In the genomic region with DNA sequence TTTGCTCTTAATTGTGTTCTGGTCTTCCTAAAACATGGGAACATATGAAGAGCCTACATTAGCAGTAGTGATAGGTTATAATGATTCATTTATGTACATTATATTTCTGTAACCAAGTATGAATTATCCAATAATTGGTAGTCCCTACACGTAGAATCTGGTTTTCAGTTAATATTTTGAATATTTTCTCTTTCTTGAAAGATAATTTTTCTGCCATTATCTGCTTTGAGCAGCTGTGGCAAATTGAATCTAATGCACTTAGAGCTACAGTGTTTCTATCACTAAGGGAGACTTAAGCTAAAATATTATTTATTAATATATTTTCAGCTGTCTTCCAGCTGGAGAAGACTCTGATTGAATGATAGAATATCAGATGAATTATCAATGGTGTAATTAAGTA, we compare ENCODE assay signal across 32 cellular contexts. TPM values are rescaled to one million over a fixed set of nuclear protein-coding genes. Genes with fewer than 3 reads are reported as not detected.
DNase-seq lines count a peak whose midpoint lies in the region; ATAC-seq, FAIRE-seq and TF ChIP-seq lines count a peak whose summit lies in the region.
"Had no signal": no experiment of that assay in that cellular context is flagged by ENCODE, and none has a peak within 500 bp of the region (broad histone marks: within the 10 kb centered on the region; RNA-seq: fewer than 3 reads in every experiment).

No MANE protein-coding gene starts in this region.

- H3K9me3 ChIP-seq in SK-N-SH (no peaks in the 10 kb centered on the region), PC-3 (ENCODE audit: low read length) (no peaks in the 10 kb centered on the region)
- H3K9me3 ChIP-seq: A549; BE2C; BLaER1; BLaER1 treated with 17β-estradiol and CSF1 and Interleukin-3, amounts not matched to agents 10 nM and 100 nM; Caco-2 had no signal

- H3F3A ChIP-seq in SK-N-SH (replicated peaks; ENCODE audit: insufficient read depth) (no peaks in the 10 kb centered on the region), PC-3 (ENCODE audit: low read length, unreplicated experiment) (no peaks in the 10 kb centered on the region)

- H3K27me3 ChIP-seq in SK-N-SH (ENCODE audit: insufficient read depth), result no peaks in the 10 kb centered on the region
- H3K27me3 ChIP-seq in PC-3 (ENCODE audit: low read length), result no peaks in the 10 kb centered on the region
- H3K27me3 ChIP-seq: BE2C; BLaER1; BLaER1 treated with 17β-estradiol and CSF1 and Interleukin-3, amounts not matched to agents 10 nM and 100 nM had no signal

- peaks cover 40 to 56% of the 10 kb centered on the region in 2 experiments for H3K36me3 ChIP-seq in SK-N-SH (replicated peaks in 1 of 2; ENCODE audit: control insufficient read depth in 1 of 2, insufficient read depth in 2 of 2, low read length in 1 of 2)
- no peaks in the 10 kb centered on the region for H3K36me3 ChIP-seq in PC-3 (ENCODE audit: low read depth, low read length)

- no peak for TF ChIP-seq RAD21 in SK-N-SH (IDR thresholded peaks at IDR 0.05; ENCODE audit: low read length)

- WGBS in SK-N-SH (ENCODE audit: low lambda C conversion rate), result 80% methylated on average over 1 of the region's 1 CpG

- CTCF ChIA-PET in SK-N-SH (lab: Yijun Ruan, JAX) (interaction anchor here (0.9 to 1.7 kb wide), 3 partner anchors 16 to 82 kb away, joined by 3 to 4 read pairs (median 4); no protein-coding TSS in a partner anchor), PC-3 (lab: Charles Lee) (no interaction called here)

- TF ChIP-seq CTCF in SK-N-SH (IDR thresholded peaks at IDR 0.05), result no peak
- no peak for TF ChIP-seq CTCF in PC-3 (conservative IDR thresholded peaks at IDR 0.05; ENCODE audit: low read depth, low read length)

- H3K4me3 ChIP-seq in SK-N-SH (ENCODE audit: low read depth in 2 of 2, low read length in 1 of 2), result no peak overlapping the region
- H3K4me3 ChIP-seq in PC-3 (ENCODE audit: low read length), result no peak overlapping the region
- H3K4me3 ChIP-seq: A549; BLaER1; BLaER1 treated with 17β-estradiol and CSF1 and Interleukin-3, amounts not matched to agents 10 nM and 100 nM had no signal

- H4K20me1 ChIP-seq in SK-N-SH (ENCODE audit: insufficient read depth) (no peaks in the 10 kb centered on the region), PC-3 (ENCODE audit: low read length) (no peaks in the 10 kb centered on the region)
- H4K20me1 ChIP-seq: BLaER1; BLaER1 treated with 17β-estradiol and CSF1 and Interleukin-3, amounts not matched to agents 10 nM and 100 nM had no signal

- H3K79me2 ChIP-seq in SK-N-SH (ENCODE audit: insufficient read depth) (no peaks in the 10 kb centered on the region), PC-3 (ENCODE audit: low read length) (no peaks in the 10 kb centered on the region)

- intact Hi-C loops in PC-3 (cut with micrococcal nuclease), result no loop called here

- no peak overlapping the region for H3K9ac ChIP-seq in SK-N-SH
- no peak overlapping the region for H3K9ac ChIP-seq in PC-3 (ENCODE audit: low read length)
- H3K9ac ChIP-seq: BLaER1; BLaER1 treated with 17β-estradiol and CSF1 and Interleukin-3, amounts not matched to agents 10 nM and 100 nM had no signal

- no peak overlapping the region for H2AFZ ChIP-seq in SK-N-SH (ENCODE audit: low read depth)
- no peak overlapping the region for H2AFZ ChIP-seq in PC-3 (ENCODE audit: low read length)

- H3K27ac ChIP-seq in SK-N-SH (ENCODE audit: low read depth in 2 of 2, low read length in 1 of 2) (peak overlapping the region in 1 of 2 experiments; percentile 65; a peak in 2 of 4 replicates), PC-3 (ENCODE audit: low read length) (no peak overlapping the region)
- H3K27ac ChIP-seq: 22Rv1; A549; BLaER1; BLaER1 treated with 17β-estradiol and CSF1 and Interleukin-3, amounts not matched to agents 10 nM and 100 nM; C4-2B had no signal

- peak in 1 of 2 experiments; percentile 56; a peak in 1 of 4 replicates for TF ChIP-seq EP300 in SK-N-SH (IDR thresholded peaks at IDR 0.05; ENCODE audit: borderline replicate concordance in 1 of 2, low read depth in 1 of 2, low read length in 1 of 2)

- FAIRE-seq in G401.6 (lab: Jason Lieb, UNC) (peak; percentile 42), H54 (lab: Jason Lieb, UNC) (no peak)
- FAIRE-seq: A549, D721Med had no signal

- ATAC-seq in SK-N-SH treated with all-trans-retinoic acid at 6 μM for 48 hours (no peak), PC-3 (no peak)
- ATAC-seq: A549; CD8-positive, alpha-beta T cell had no signal

- H3K4me1 ChIP-seq in SK-N-SH (ENCODE audit: control insufficient read depth in 1 of 2, insufficient read depth in 2 of 2, low read depth in 1 of 2, low read length in 1 of 2), result peaks cover 0 to 2% of the 10 kb centered on the region in 2 experiments; a peak in 2 of 4 replicates
- H3K4me1 ChIP-seq in PC-3 (ENCODE audit: insufficient read depth, low read length), result peaks cover 9% of the 10 kb centered on the region
- H3K4me1 ChIP-seq: A549; BLaER1; BLaER1 treated with 17β-estradiol and CSF1 and Interleukin-3, amounts not matched to agents 10 nM and 100 nM; Caco-2 had no signal

- DNase-seq in SK-N-SH (no peak), PC-3 (no peak), H54 (ENCODE audit: insufficient read length, low spot score) (no peak), MV-4-11 (lab: John Stamatoyannopoulos, UW) (no peak)
- DNase-seq: 8988T; ACHN; AML-193; BE2C; C1 segment of cervical spinal cord; Caco-2; Calu3; CD4-positive, alpha-beta memory T cell; CD4-positive, alpha-beta T cell; CD4-positive, CD25-positive, alpha-beta regulatory T cell; CD8-positive, alpha-beta memory T cell; CD8-positive, alpha-beta T cell; COR-L47; DMS 273 treated with DMSO at 0.1 percent for 48 hours; DMS153; DMS53; DMS79; DMS79 treated with DMSO at 0.1 percent for 48 hours; DND-41; EL had no signal

- no TSS peak for BruUV-seq in PC-3 (replicated peaks; lab: Mats Ljungman, UMichigan)

- POLR2A ChIA-PET in SK-N-SH (lab: Yijun Ruan, JAX) (no interaction called here), PC-3 (lab: Charles Lee; ENCODE audit: unreplicated experiment) (no interaction called here)

- no peaks in the 10 kb centered on the region for H3K9me2 ChIP-seq in SK-N-SH
- H3K9me2 ChIP-seq in PC-3 (replicated peaks; ENCODE audit: low read length), result no peaks in the 10 kb centered on the region

- no peak overlapping the region for H3K4me2 ChIP-seq in SK-N-SH
- no peak overlapping the region for H3K4me2 ChIP-seq in PC-3 (ENCODE audit: low read length)
- H3K4me2 ChIP-seq: A549; BLaER1; BLaER1 treated with 17β-estradiol and CSF1 and Interleukin-3, amounts not matched to agents 10 nM and 100 nM had no signal

- no peak for TF ChIP-seq POLR2A in H54 (IDR thresholded peaks at IDR 0.05; ENCODE audit: low read depth, low read length)

TF ChIP-seq in SK-N-SH, 30 proteins besides CTCF, POLR2A, EP300 and RAD21:
- TF ChIP-seq RXRA (IDR thresholded peaks at IDR 0.05; ENCODE audit: borderline replicate concordance, low read depth), result no peak
- TF ChIP-seq POLR2AphosphoS5 (IDR thresholded peaks at IDR 0.05; ENCODE audit: low read depth, low read length), result no peak
- TF ChIP-seq YY1 (IDR thresholded peaks at IDR 0.05; ENCODE audit: low read depth), result no peak
- no peak for TF ChIP-seq FOSL2 (IDR thresholded peaks at IDR 0.05; ENCODE audit: borderline replicate concordance, low read depth)
- TF ChIP-seq MXI1 (IDR thresholded peaks at IDR 0.05; ENCODE audit: low read depth, low read length), result no peak
- TF ChIP-seq GATA2 (CRISPR knock-in tag; IDR thresholded peaks at IDR 0.05), result peak; percentile 44; the same call in 1 of the 2 replicates

TF ChIP-seq in SK-N-SH treated with all-trans-retinoic acid at 6 μM for 48 hours, 23 proteins besides CTCF, POLR2A, EP300 and RAD21 (continues in another document):
- peak; percentile 96 for TF ChIP-seq TCF4 (CRISPR knock-in tag; IDR thresholded peaks at IDR 0.05; ENCODE audit: borderline replicate concordance)
- no peak for TF ChIP-seq ARNTL (CRISPR knock-in tag; IDR thresholded peaks at IDR 0.05; ENCODE audit: borderline replicate concordance, low read depth)
- TF ChIP-seq, protein P1, sequence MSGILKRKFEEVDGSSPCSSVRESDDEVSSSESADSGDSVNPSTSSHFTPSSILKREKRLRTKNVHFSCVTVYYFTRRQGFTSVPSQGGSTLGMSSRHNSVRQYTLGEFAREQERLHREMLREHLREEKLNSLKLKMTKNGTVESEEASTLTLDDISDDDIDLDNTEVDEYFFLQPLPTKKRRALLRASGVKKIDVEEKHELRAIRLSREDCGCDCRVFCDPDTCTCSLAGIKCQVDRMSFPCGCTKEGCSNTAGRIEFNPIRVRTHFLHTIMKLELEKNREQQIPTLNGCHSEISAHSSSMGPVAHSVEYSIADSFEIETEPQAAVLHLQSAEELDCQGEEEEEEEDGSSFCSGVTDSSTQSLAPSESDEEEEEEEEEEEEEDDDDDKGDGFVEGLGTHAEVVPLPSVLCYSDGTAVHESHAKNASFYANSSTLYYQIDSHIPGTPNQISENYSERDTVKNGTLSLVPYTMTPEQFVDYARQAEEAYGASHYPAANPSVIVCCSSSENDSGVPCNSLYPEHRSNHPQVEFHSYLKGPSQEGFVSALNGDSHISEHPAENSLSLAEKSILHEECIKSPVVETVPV (CRISPR knock-in tag; IDR thresholded peaks at IDR 0.05), result 0 out of 2 replicates have a peak, but pooled peaks have one; percentile 45
- no peak for TF ChIP-seq ZNF8 (CRISPR knock-in tag; IDR thresholded peaks at IDR 0.05)
- no peak for TF ChIP-seq ZC3H10 (CRISPR knock-in tag; IDR thresholded peaks at IDR 0.05)
- no peak for TF ChIP-seq TOX (CRISPR knock-in tag; IDR thresholded peaks at IDR 0.05; ENCODE audit: borderline replicate concordance)
- no peak for TF ChIP-seq ISL1 (CRISPR knock-in tag; IDR thresholded peaks at IDR 0.05)
- TF ChIP-seq ZFP3 (CRISPR knock-in tag; IDR thresholded peaks at IDR 0.05), result no peak
- TF ChIP-seq ZFP30 (CRISPR knock-in tag; IDR thresholded peaks at IDR 0.05), result no peak
- no peak for TF ChIP-seq SNAI2 (CRISPR knock-in tag; IDR thresholded peaks at IDR 0.05)
- no peak for TF ChIP-seq ZNF70 (CRISPR knock-in tag; IDR thresholded peaks at IDR 0.05)

RNA-seq across cellular contexts. Expression of gene CEP44, which starts 21.0 kb away (rescaled TPM):
- 3.8 and 7.3 TPM in 2 replicates for polyA plus RNA-seq in SK-N-SH (2012; rRNA removed)
- polyA plus RNA-seq in SK-N-SH (2012; cell fraction: cytosol; rRNA removed), result 5.0 and 5.4 TPM in 2 replicates
- polyA plus RNA-seq in SK-N-SH (2012; cell fraction: nucleus; rRNA removed), result 7.8 and 16.3 TPM in 2 replicates
- 8.1 and 8.4 TPM in 2 replicates for total RNA-seq in PC-3 (2014; rRNA removed)

RNA-seq across cellular contexts. Expression of gene FBXO8, which starts 21.2 kb away (rescaled TPM):
- polyA plus RNA-seq in SK-N-SH (2012; rRNA removed), result 16.0 and 21.4 TPM in 2 replicates
- 21.7 and 21.9 TPM in 2 replicates for polyA plus RNA-seq in SK-N-SH (2012; cell fraction: cytosol; rRNA removed)
- 8.5 and 10.4 TPM in 2 replicates for polyA plus RNA-seq in SK-N-SH (2012; cell fraction: nucleus; rRNA removed)
- total RNA-seq in PC-3 (2014; rRNA removed), result 8.2 and 12.9 TPM in 2 replicates
